In genomic region chr1:155160128-155160527, GRCh38 we compare ENCODE assay signal across 24 cellular contexts. TPM values are rescaled to one million over a fixed set of nuclear protein-coding genes. Genes with fewer than 3 reads are reported as not detected.
"Had no signal": no experiment of that assay in that cellular context is flagged by ENCODE, and none has a peak within 500 bp of the region (broad histone marks: within the 10 kb centered on the region; RNA-seq: fewer than 3 reads in every experiment).

No MANE protein-coding gene starts in this region.

- H3K36me3 Mint-ChIP-seq: activated naive CD4-positive, alpha-beta T cell treated with anti-CD3 and anti-CD28 coated beads, Interleukin-2, amount 50 U/mL, for 24 hours; brain; immature natural killer cell; naive B cell had no signal

- H3K27ac ChIP-seq: hepatocyte, tibial artery had no signal

- H3K4me2 ChIP-seq: hepatocyte had no signal

- H3K9me3 Mint-ChIP-seq: activated naive CD4-positive, alpha-beta T cell treated with anti-CD3 and anti-CD28 coated beads, Interleukin-2, amount 50 U/mL, for 24 hours; activated T-helper 1 cell treated with anti-CD3 and anti-CD28 coated beads, Interleukin-12 subunit alpha, Interleukin-12 subunit beta, Interleukin-2, Interleukin-4 antibody, amounts not matched to agents 30 ng/mL and 10 ng/mL and 1 ng/mL, durations not matched to agents 14 hours and 24 hours and 36 hours; dendritic cell treated with granulocyte-macrophage colony-stimulating factor and Interleukin-4, amounts not matched to agents 40 ng/mL and 50 ng/mL, for 4 days; immature natural killer cell; stimulated activated naive CD8-positive, alpha-beta T cell treated with anti-CD3 and anti-CD28 coated beads, Interleukin-15, Interleukin-2, amounts not matched to agents 100 ng/mL and 50 ng/mL, for 24 hours had no signal

- H3K4me1 Mint-ChIP-seq: activated naive CD4-positive, alpha-beta T cell treated with anti-CD3 and anti-CD28 coated beads, Interleukin-2, amount 50 U/mL, for 24 hours; brain; immature natural killer cell; naive B cell; neural crest cell had no signal

- H3K27me3 Mint-ChIP-seq: activated naive CD4-positive, alpha-beta T cell treated with anti-CD3 and anti-CD28 coated beads, Interleukin-2, amount 50 U/mL, for 24 hours; naive B cell; stimulated activated naive CD8-positive, alpha-beta T cell treated with anti-CD3 and anti-CD28 coated beads, Interleukin-15, Interleukin-2, amounts not matched to agents 100 ng/mL and 50 ng/mL, for 24 hours had no signal

- DNase-seq: activated CD4-positive, alpha-beta T cell treated with anti-CD3 and anti-CD28 coated beads, Interleukin-2, amount 50 U/mL, for 1 hour; activated CD8-positive, alpha-beta T cell treated with anti-CD3 and anti-CD28 coated beads, Interleukin-2, amount 10 ng/mL, durations not matched to agents 7 days and 5 days; activated gamma-delta T cell; anterior cingulate cortex; effector CD8-positive, alpha-beta T cell; foreskin melanocyte; immature natural killer cell; naive B cell; stimulated activated CD4-positive, alpha-beta T cell treated with anti-CD3 and anti-CD28 coated beads, Interleukin-4, amount 100 ng/mL, for 24 hours had no signal

- H3K27me3 ChIP-seq: hepatocyte, tibial artery had no signal

- H3K4me3 Mint-ChIP-seq: activated CD8-positive, alpha-beta T cell treated with anti-CD3 and anti-CD28 coated beads, Interleukin-2, amount 10 ng/mL, durations not matched to agents 7 days and 5 days; activated naive CD4-positive, alpha-beta T cell treated with anti-CD3 and anti-CD28 coated beads, Interleukin-2, amount 50 U/mL, for 24 hours; activated T-helper 1 cell treated with anti-CD3 and anti-CD28 coated beads, Interleukin-12 subunit alpha, Interleukin-12 subunit beta, Interleukin-2, Interleukin-4 antibody, amounts not matched to agents 30 ng/mL and 10 ng/mL and 1 ng/mL, durations not matched to agents 14 hours and 24 hours and 36 hours; brain; dendritic cell treated with granulocyte-macrophage colony-stimulating factor and Interleukin-4, amounts not matched to agents 40 ng/mL and 50 ng/mL, for 4 days; immature natural killer cell; naive B cell; neural crest cell; stimulated activated naive CD8-positive, alpha-beta T cell treated with anti-CD3 and anti-CD28 coated beads, Interleukin-15, Interleukin-2, amounts not matched to agents 100 ng/mL and 50 ng/mL, for 24 hours had no signal

- H3K36me3 ChIP-seq: tibial artery had no signal

- H3K4me3 ChIP-seq: hepatocyte, lung, tibial artery had no signal

- ATAC-seq: activated CD4-positive, CD25-positive, alpha-beta regulatory T cell treated with anti-CD3 and anti-CD28 coated beads, Interleukin-2, amount 50 U/mL, for 24 hours; activated CD8-positive, alpha-beta T cell treated with anti-CD3 and anti-CD28 coated beads, Interleukin-2, amount 10 ng/mL, durations not matched to agents 7 days and 5 days; esophagus mucosa; left lobe of liver; sciatic nerve had no signal

- H3K4me1 ChIP-seq: tibial artery had no signal

- H3K27ac Mint-ChIP-seq: activated CD8-positive, alpha-beta T cell treated with anti-CD3 and anti-CD28 coated beads, Interleukin-2, amount 10 ng/mL, durations not matched to agents 7 days and 5 days; activated naive CD4-positive, alpha-beta T cell treated with anti-CD3 and anti-CD28 coated beads, Interleukin-2, amount 50 U/mL, for 24 hours; activated T-helper 1 cell treated with anti-CD3 and anti-CD28 coated beads, Interleukin-12 subunit alpha, Interleukin-12 subunit beta, Interleukin-2, Interleukin-4 antibody, amounts not matched to agents 30 ng/mL and 10 ng/mL and 1 ng/mL, durations not matched to agents 14 hours and 24 hours and 36 hours; dendritic cell treated with granulocyte-macrophage colony-stimulating factor and Interleukin-4, amounts not matched to agents 40 ng/mL and 50 ng/mL, for 4 days; immature natural killer cell; stimulated activated naive CD8-positive, alpha-beta T cell treated with anti-CD3 and anti-CD28 coated beads, Interleukin-15, Interleukin-2, amounts not matched to agents 100 ng/mL and 50 ng/mL, for 24 hours had no signal

- H2AFZ ChIP-seq: hepatocyte had no signal

- H3K9me3 ChIP-seq: tibial artery had no signal

RNA-seq across cellular contexts. Expression of gene TRIM46, which starts 13.5 kb away (rescaled TPM):
- total RNA-seq: cardiac septum had no signal

RNA-seq across cellular contexts. Expression of gene EFNA1, which starts 32.5 kb away (rescaled TPM):
- total RNA-seq: activated CD8-positive, alpha-beta T cell treated with anti-CD3 and anti-CD28 coated beads, Interleukin-2, amount 10 ng/mL, durations not matched to agents 7 days and 5 days; activated T-helper 1 cell treated with anti-CD3 and anti-CD28 coated beads, Interleukin-12 subunit alpha, Interleukin-12 subunit beta, Interleukin-2, Interleukin-4 antibody, amounts not matched to agents 30 ng/mL and 10 ng/mL and 1 ng/mL, durations not matched to agents 14 hours and 24 hours and 36 hours; T-helper 2 cell treated with Interferon-gamma antibody and Interleukin-4, amounts not matched to agents 100 ng/mL and 5 ng/mL, for 36 hours had no signal
